In the genomic region with DNA sequence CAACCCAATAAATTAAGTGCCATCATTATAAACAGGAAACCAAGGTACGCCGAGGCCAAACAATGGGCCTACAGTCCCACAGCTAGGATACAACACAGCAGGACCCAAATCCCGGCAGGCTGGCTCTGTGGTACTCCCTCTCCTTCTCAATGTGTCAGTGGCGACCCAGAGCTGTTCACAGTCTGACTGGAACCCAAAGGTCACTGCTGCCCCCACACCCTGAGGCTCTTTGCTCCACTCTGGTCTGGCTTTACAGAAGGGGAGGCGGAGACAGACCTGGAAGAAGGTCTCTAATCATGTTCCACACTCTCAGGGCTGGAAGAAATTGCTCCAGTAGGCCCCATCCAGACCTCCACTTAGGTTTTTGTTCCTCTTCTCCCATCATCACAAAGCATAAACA, we compare ENCODE assay signal across 35 cellular contexts.
"Had no signal": no experiment of that assay in that cellular context is flagged by ENCODE, and none has a peak within 500 bp of the region (broad histone marks: within the 10 kb centered on the region; RNA-seq: fewer than 3 reads in every experiment).

No MANE protein-coding gene starts in this region.

- ATAC-seq: activated CD4-positive, CD25-positive, alpha-beta regulatory T cell treated with anti-CD3 and anti-CD28 coated beads, Interleukin-2, amount 50 U/mL, for 24 hours; activated CD8-positive, alpha-beta memory T cell treated with anti-CD3 and anti-CD28 coated beads, Interleukin-2, amount 10 ng/mL, durations not matched to agents 7 days and 5 days; activated CD8-positive, alpha-beta T cell treated with anti-CD3 and anti-CD28 coated beads, Interleukin-2, amount 10 ng/mL, durations not matched to agents 7 days and 5 days; activated naive CD8-positive, alpha-beta T cell treated with anti-CD3 and anti-CD28 coated beads, Interleukin-2, amount 50 U/mL, for 24 hours; effector memory CD8-positive, alpha-beta T cell; T-helper 17 cell had no signal

- H3K9me3 ChIP-seq: adrenal gland, esophagus muscularis mucosa had no signal

- H3K36me3 Mint-ChIP-seq: activated CD4-positive, alpha-beta memory T cell treated with anti-CD3 and anti-CD28 coated beads for 36 hours; activated CD8-positive, alpha-beta memory T cell treated with anti-CD3 and anti-CD28 coated beads, Interleukin-2, amount 10 ng/mL, durations not matched to agents 7 days and 5 days; activated naive CD4-positive, alpha-beta T cell treated with anti-CD3 and anti-CD28 coated beads, Interleukin-2, amount 50 U/mL, for 24 hours; activated naive CD8-positive, alpha-beta T cell treated with anti-CD3 and anti-CD28 coated beads for 36 hours had no signal

- FAIRE-seq: astrocyte, bronchial epithelial cell, frontal cortex had no signal

- H3K36me3 ChIP-seq: adrenal gland, brain microvascular endothelial cell, esophagus muscularis mucosa, WERI-Rb-1 had no signal

- H3K27ac ChIP-seq: adrenal gland, esophagus muscularis mucosa, WERI-Rb-1 had no signal

- H3K9me3 Mint-ChIP-seq: activated CD4-positive, alpha-beta memory T cell treated with anti-CD3 and anti-CD28 coated beads for 36 hours; activated naive CD4-positive, alpha-beta T cell treated with anti-CD3 and anti-CD28 coated beads for 36 hours; activated naive CD4-positive, alpha-beta T cell treated with anti-CD3 and anti-CD28 coated beads, Interleukin-2, amount 50 U/mL, for 24 hours; activated naive CD8-positive, alpha-beta T cell treated with anti-CD3 and anti-CD28 coated beads for 36 hours; activated naive CD8-positive, alpha-beta T cell treated with anti-CD3 and anti-CD28 coated beads, Interleukin-2, amount 50 U/mL, for 24 hours; activated T-helper 1 cell treated with anti-CD3 and anti-CD28 coated beads, Interleukin-12 subunit alpha, Interleukin-12 subunit beta, Interleukin-2, Interleukin-4 antibody, amounts not matched to agents 30 ng/mL and 10 ng/mL and 1 ng/mL, durations not matched to agents 14 hours and 24 hours and 36 hours; activated T-helper 2 cell treated with anti-CD3 and anti-CD28 coated beads, Interferon-gamma antibody, Interleukin-2, Interleukin-4, amounts not matched to agents 10 μg/mL and 5 μg/mL and 100 μg/mL, durations not matched to agents 14 hours and 24 hours and 36 hours; central memory CD8-positive, alpha-beta T cell; effector memory CD8-positive, alpha-beta T cell; T-helper 2 cell treated with Interferon-gamma antibody and Interleukin-4, amounts not matched to agents 5 μg/mL and 100 μg/mL, for 36 hours had no signal

- H3K27ac Mint-ChIP-seq: activated B cell treated with CpG ODN at 0.5 μM for 24 hours; activated CD4-positive, alpha-beta memory T cell treated with anti-CD3 and anti-CD28 coated beads for 36 hours; activated CD8-positive, alpha-beta memory T cell treated with anti-CD3 and anti-CD28 coated beads, Interleukin-2, amount 10 ng/mL, durations not matched to agents 7 days and 5 days; activated CD8-positive, alpha-beta T cell treated with anti-CD3 and anti-CD28 coated beads, Interleukin-2, amount 10 ng/mL, durations not matched to agents 7 days and 5 days; activated naive CD4-positive, alpha-beta T cell treated with anti-CD3 and anti-CD28 coated beads for 36 hours; activated naive CD4-positive, alpha-beta T cell treated with anti-CD3 and anti-CD28 coated beads, Interleukin-2, amount 50 U/mL, for 24 hours; activated naive CD8-positive, alpha-beta T cell treated with anti-CD3 and anti-CD28 coated beads for 36 hours; activated naive CD8-positive, alpha-beta T cell treated with anti-CD3 and anti-CD28 coated beads, Interleukin-2, amount 50 U/mL, for 24 hours; activated T-helper 1 cell treated with anti-CD3 and anti-CD28 coated beads, Interleukin-12 subunit alpha, Interleukin-12 subunit beta, Interleukin-2, Interleukin-4 antibody, amounts not matched to agents 30 ng/mL and 10 ng/mL and 1 ng/mL, durations not matched to agents 14 hours and 24 hours and 36 hours; activated T-helper 2 cell treated with anti-CD3 and anti-CD28 coated beads, Interferon-gamma antibody, Interleukin-2, Interleukin-4, amounts not matched to agents 10 μg/mL and 5 μg/mL and 100 μg/mL, durations not matched to agents 14 hours and 24 hours and 36 hours; effector memory CD8-positive, alpha-beta T cell; T-helper 17 cell; T-helper 2 cell treated with Interferon-gamma antibody and Interleukin-4, amounts not matched to agents 5 μg/mL and 100 μg/mL, for 36 hours had no signal

- H3K27me3 Mint-ChIP-seq: activated B cell treated with CpG ODN at 0.5 μM for 24 hours had no signal

- H3K4me3 Mint-ChIP-seq: activated B cell treated with CpG ODN at 0.5 μM for 24 hours; activated CD4-positive, alpha-beta memory T cell treated with anti-CD3 and anti-CD28 coated beads for 36 hours; activated CD8-positive, alpha-beta memory T cell treated with anti-CD3 and anti-CD28 coated beads, Interleukin-2, amount 10 ng/mL, durations not matched to agents 7 days and 5 days; activated CD8-positive, alpha-beta T cell treated with anti-CD3 and anti-CD28 coated beads, Interleukin-2, amount 10 ng/mL, durations not matched to agents 7 days and 5 days; activated naive CD4-positive, alpha-beta T cell treated with anti-CD3 and anti-CD28 coated beads for 36 hours; activated naive CD4-positive, alpha-beta T cell treated with anti-CD3 and anti-CD28 coated beads, Interleukin-2, amount 50 U/mL, for 24 hours; activated naive CD8-positive, alpha-beta T cell treated with anti-CD3 and anti-CD28 coated beads for 36 hours; activated naive CD8-positive, alpha-beta T cell treated with anti-CD3 and anti-CD28 coated beads, Interleukin-2, amount 50 U/mL, for 24 hours; activated T-helper 1 cell treated with anti-CD3 and anti-CD28 coated beads, Interleukin-12 subunit alpha, Interleukin-12 subunit beta, Interleukin-2, Interleukin-4 antibody, amounts not matched to agents 30 ng/mL and 10 ng/mL and 1 ng/mL, durations not matched to agents 14 hours and 24 hours and 36 hours; central memory CD8-positive, alpha-beta T cell; effector memory CD8-positive, alpha-beta T cell; T-helper 17 cell; T-helper 2 cell treated with Interferon-gamma antibody and Interleukin-4, amounts not matched to agents 5 μg/mL and 100 μg/mL, for 36 hours had no signal

- H3K27me3 ChIP-seq: adrenal gland, brain microvascular endothelial cell, esophagus muscularis mucosa had no signal

- DNase-seq: activated B cell treated with CpG ODN at 0.5 μM for 24 hours; activated CD4-positive, alpha-beta memory T cell treated with anti-CD3 and anti-CD28 coated beads for 36 hours; activated CD4-positive, alpha-beta T cell treated with anti-CD3 and anti-CD28 coated beads for 48 hours; activated CD8-positive, alpha-beta memory T cell treated with anti-CD3 and anti-CD28 coated beads, Interleukin-2, amount 10 ng/mL, durations not matched to agents 7 days and 5 days; activated CD8-positive, alpha-beta memory T cell treated with anti-CD3 and anti-CD28 coated beads, Interleukin-2, amount 50 U/mL, for 4 hours; activated CD8-positive, alpha-beta T cell treated with anti-CD3 and anti-CD28 coated beads, Interleukin-2, amount 10 ng/mL, durations not matched to agents 7 days and 5 days; activated effector memory CD4-positive, alpha-beta T cell treated with anti-CD3 and anti-CD28 coated beads, Interleukin-2, amount 50 U/mL, for 16 hours; activated naive CD4-positive, alpha-beta T cell treated with anti-CD3 and anti-CD28 coated beads for 36 hours; activated naive CD8-positive, alpha-beta T cell treated with anti-CD3 and anti-CD28 coated beads for 36 hours; activated naive CD8-positive, alpha-beta T cell treated with anti-CD3 and anti-CD28 coated beads, Interleukin-2, amount 50 U/mL, for 24 hours; activated T-cell treated with anti-CD3 and anti-CD28 coated beads, Interleukin-2, amount 50 U/mL, for 1 hour; activated T-cell treated with anti-CD3 and anti-CD28 coated beads, Interleukin-2, amount 50 U/mL, for 48 hours; adrenal gland; amygdala; brain microvascular endothelial cell; cortex of kidney; dermis blood vessel endothelial cell; effector CD4-positive, alpha-beta T cell; effector memory CD8-positive, alpha-beta T cell; erythroblast; head of caudate nucleus; T-helper 1 cell; T-helper 17 cell; T1000; WERI-Rb-1 had no signal

- H3K4me3 ChIP-seq: adrenal gland, esophagus muscularis mucosa had no signal

- H3K4me1 Mint-ChIP-seq: activated B cell treated with CpG ODN at 0.5 μM for 24 hours; activated CD8-positive, alpha-beta memory T cell treated with anti-CD3 and anti-CD28 coated beads, Interleukin-2, amount 10 ng/mL, durations not matched to agents 7 days and 5 days; activated naive CD4-positive, alpha-beta T cell treated with anti-CD3 and anti-CD28 coated beads, Interleukin-2, amount 50 U/mL, for 24 hours; activated naive CD8-positive, alpha-beta T cell treated with anti-CD3 and anti-CD28 coated beads for 36 hours; activated naive CD8-positive, alpha-beta T cell treated with anti-CD3 and anti-CD28 coated beads, Interleukin-2, amount 50 U/mL, for 24 hours; central memory CD8-positive, alpha-beta T cell; T-helper 17 cell had no signal
